Comparison of ENCODE assay signal across 1 cellular context in the genomic region with DNA sequence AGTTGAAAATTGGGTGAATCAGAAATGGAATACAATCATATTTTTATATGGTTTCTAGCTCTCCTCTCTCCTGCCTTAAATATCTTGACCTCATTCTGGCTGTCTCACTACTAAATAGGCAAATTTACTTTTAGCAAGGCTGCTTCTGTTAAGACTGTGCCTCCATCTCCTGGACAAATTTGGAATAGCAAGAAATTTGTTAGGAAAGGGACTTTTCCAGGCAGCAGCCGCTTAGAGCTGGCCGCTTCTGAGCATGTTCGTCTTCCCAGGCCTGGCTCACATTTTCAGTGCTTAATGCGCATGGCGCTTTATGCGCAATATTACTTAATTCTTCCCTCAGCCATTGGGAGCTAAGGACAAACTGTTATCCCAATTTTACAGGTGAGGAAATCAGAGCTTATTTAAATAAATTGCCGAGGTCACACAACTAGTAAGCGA.
TF ChIP-seq lines count a peak whose summit lies in the region.

No MANE protein-coding gene starts in this region.

TF ChIP-seq in HEK293, 187 proteins besides CTCF, POLR2A, EP300 and RAD21 (continued from another document):
- TF ChIP-seq, protein P1, sequence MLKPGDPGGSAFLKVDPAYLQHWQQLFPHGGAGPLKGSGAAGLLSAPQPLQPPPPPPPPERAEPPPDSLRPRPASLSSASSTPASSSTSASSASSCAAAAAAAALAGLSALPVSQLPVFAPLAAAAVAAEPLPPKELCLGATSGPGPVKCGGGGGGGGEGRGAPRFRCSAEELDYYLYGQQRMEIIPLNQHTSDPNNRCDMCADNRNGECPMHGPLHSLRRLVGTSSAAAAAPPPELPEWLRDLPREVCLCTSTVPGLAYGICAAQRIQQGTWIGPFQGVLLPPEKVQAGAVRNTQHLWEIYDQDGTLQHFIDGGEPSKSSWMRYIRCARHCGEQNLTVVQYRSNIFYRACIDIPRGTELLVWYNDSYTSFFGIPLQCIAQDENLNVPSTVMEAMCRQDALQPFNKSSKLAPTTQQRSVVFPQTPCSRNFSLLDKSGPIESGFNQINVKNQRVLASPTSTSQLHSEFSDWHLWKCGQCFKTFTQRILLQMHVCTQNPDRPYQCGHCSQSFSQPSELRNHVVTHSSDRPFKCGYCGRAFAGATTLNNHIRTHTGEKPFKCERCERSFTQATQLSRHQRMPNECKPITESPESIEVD (tag by site-specific recombination; IDR thresholded peaks at IDR 0.05): no peak
- TF ChIP-seq ZNF707 (tag by site-specific recombination; IDR thresholded peaks at IDR 0.05) (no peak), ZNF2 (tag by site-specific recombination; IDR thresholded peaks at IDR 0.05) (peak; percentile 69), ZBTB21 (tag by site-specific recombination; IDR thresholded peaks at IDR 0.05) (no peak), ZSCAN30 (tag by site-specific recombination; IDR thresholded peaks at IDR 0.05) (peak; percentile 15; the same call in 1 of the 2 replicates), ZNF624 (tag by site-specific recombination; IDR thresholded peaks at IDR 0.05) (no peak), ZNF626 (tag by site-specific recombination; IDR thresholded peaks at IDR 0.05) (no peak), ZNF514 (tag by site-specific recombination; IDR thresholded peaks at IDR 0.05) (no peak), ZNF335 (tag by site-specific recombination; conservative IDR thresholded peaks at IDR 0.05) (peak; percentile 34; the same call in 1 of the 2 replicates), ZNF221 (tag by site-specific recombination; IDR thresholded peaks at IDR 0.05; ENCODE audit: borderline replicate concordance) (no peak), ZNF560 (tag by site-specific recombination; IDR thresholded peaks at IDR 0.05; ENCODE audit: borderline replicate concordance) (no peak), ZNF585B (tag by site-specific recombination; IDR thresholded peaks at IDR 0.05) (no peak), ZFHX2 (tag by site-specific recombination; conservative IDR thresholded peaks at IDR 0.05) (no peak), ZNF394 (tag by site-specific recombination; IDR thresholded peaks at IDR 0.05; ENCODE audit: borderline replicate concordance) (no peak), MZF1 (tag by site-specific recombination; IDR thresholded peaks at IDR 0.05; ENCODE audit: borderline replicate concordance) (no peak), KLF8 (tag by site-specific recombination; IDR thresholded peaks at IDR 0.05) (no peak), EGR2 (tag by site-specific recombination; IDR thresholded peaks at IDR 0.05; ENCODE audit: low read depth) (no peak), ZNF677 (tag by site-specific recombination; IDR thresholded peaks at IDR 0.05) (no peak), ZNF391 (tag by site-specific recombination; IDR thresholded peaks at IDR 0.05; ENCODE audit: borderline replicate concordance, low read depth) (no peak), ZNF621 (tag by site-specific recombination; IDR thresholded peaks at IDR 0.05) (no peak), ZNF311 (tag by site-specific recombination; IDR thresholded peaks at IDR 0.05; ENCODE audit: borderline replicate concordance) (no peak), GLI4 (tag by site-specific recombination; IDR thresholded peaks at IDR 0.05) (no peak), ZNF549 (tag by site-specific recombination; IDR thresholded peaks at IDR 0.05) (no peak)
- TF ChIP-seq, protein P2, sequence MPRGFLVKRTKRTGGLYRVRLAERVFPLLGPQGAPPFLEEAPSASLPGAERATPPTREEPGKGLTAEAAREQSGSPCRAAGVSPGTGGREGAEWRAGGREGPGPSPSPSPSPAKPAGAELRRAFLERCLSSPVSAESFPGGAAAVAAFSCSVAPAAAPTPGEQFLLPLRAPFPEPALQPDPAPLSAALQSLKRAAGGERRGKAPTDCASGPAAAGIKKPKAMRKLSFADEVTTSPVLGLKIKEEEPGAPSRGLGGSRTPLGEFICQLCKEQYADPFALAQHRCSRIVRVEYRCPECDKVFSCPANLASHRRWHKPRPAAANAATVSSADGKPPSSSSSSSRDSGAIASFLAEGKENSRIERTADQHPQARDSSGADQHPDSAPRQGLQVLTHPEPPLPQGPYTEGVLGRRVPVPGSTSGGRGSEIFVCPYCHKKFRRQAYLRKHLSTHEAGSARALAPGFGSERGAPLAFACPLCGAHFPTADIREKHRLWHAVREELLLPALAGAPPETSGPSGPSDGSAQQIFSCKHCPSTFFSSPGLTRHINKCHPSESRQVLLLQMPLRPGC (tag by site-specific recombination; IDR thresholded peaks at IDR 0.05): no peak
- TF ChIP-seq, protein P3, sequence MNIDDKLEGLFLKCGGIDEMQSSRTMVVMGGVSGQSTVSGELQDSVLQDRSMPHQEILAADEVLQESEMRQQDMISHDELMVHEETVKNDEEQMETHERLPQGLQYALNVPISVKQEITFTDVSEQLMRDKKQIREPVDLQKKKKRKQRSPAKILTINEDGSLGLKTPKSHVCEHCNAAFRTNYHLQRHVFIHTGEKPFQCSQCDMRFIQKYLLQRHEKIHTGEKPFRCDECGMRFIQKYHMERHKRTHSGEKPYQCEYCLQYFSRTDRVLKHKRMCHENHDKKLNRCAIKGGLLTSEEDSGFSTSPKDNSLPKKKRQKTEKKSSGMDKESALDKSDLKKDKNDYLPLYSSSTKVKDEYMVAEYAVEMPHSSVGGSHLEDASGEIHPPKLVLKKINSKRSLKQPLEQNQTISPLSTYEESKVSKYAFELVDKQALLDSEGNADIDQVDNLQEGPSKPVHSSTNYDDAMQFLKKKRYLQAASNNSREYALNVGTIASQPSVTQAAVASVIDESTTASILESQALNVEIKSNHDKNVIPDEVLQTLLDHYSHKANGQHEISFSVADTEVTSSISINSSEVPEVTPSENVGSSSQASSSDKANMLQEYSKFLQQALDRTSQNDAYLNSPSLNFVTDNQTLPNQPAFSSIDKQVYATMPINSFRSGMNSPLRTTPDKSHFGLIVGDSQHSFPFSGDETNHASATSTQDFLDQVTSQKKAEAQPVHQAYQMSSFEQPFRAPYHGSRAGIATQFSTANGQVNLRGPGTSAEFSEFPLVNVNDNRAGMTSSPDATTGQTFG (tag by site-specific recombination; IDR thresholded peaks at IDR 0.05; ENCODE audit: borderline replicate concordance): no peak
- TF ChIP-seq, protein P4, sequence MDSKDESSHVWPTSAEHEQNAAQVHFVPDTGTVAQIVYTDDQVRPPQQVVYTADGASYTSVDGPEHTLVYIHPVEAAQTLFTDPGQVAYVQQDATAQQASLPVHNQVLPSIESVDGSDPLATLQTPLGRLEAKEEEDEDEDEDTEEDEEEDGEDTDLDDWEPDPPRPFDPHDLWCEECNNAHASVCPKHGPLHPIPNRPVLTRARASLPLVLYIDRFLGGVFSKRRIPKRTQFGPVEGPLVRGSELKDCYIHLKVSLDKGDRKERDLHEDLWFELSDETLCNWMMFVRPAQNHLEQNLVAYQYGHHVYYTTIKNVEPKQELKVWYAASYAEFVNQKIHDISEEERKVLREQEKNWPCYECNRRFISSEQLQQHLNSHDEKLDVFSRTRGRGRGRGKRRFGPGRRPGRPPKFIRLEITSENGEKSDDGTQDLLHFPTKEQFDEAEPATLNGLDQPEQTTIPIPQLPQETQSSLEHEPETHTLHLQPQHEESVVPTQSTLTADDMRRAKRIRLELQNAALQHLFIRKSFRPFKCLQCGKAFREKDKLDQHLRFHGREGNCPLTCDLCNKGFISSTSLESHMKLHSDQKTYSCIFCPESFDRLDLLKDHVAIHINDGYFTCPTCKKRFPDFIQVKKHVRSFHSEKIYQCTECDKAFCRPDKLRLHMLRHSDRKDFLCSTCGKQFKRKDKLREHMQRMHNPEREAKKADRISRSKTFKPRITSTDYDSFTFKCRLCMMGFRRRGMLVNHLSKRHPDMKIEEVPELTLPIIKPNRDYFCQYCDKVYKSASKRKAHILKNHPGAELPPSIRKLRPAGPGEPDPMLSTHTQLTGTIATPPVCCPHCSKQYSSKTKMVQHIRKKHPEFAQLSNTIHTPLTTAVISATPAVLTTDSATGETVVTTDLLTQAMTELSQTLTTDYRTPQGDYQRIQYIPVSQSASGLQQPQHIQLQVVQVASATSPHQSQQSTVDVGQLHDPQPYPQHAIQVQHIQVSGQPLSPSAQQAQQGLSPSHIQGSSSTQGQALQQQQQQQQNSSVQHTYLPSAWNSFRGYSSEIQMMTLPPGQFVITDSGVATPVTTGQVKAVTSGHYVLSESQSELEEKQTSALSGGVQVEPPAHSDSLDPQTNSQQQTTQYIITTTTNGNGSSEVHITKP (tag by site-specific recombination; IDR thresholded peaks at IDR 0.05): no peak
- TF ChIP-seq, protein P5, sequence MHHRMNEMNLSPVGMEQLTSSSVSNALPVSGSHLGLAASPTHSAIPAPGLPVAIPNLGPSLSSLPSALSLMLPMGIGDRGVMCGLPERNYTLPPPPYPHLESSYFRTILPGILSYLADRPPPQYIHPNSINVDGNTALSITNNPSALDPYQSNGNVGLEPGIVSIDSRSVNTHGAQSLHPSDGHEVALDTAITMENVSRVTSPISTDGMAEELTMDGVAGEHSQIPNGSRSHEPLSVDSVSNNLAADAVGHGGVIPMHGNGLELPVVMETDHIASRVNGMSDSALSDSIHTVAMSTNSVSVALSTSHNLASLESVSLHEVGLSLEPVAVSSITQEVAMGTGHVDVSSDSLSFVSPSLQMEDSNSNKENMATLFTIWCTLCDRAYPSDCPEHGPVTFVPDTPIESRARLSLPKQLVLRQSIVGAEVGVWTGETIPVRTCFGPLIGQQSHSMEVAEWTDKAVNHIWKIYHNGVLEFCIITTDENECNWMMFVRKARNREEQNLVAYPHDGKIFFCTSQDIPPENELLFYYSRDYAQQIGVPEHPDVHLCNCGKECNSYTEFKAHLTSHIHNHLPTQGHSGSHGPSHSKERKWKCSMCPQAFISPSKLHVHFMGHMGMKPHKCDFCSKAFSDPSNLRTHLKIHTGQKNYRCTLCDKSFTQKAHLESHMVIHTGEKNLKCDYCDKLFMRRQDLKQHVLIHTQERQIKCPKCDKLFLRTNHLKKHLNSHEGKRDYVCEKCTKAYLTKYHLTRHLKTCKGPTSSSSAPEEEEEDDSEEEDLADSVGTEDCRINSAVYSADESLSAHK (tag by site-specific recombination; IDR thresholded peaks at IDR 0.05): no peak
